1 cellular context compared by ENCODE assay signal in the genomic region with DNA sequence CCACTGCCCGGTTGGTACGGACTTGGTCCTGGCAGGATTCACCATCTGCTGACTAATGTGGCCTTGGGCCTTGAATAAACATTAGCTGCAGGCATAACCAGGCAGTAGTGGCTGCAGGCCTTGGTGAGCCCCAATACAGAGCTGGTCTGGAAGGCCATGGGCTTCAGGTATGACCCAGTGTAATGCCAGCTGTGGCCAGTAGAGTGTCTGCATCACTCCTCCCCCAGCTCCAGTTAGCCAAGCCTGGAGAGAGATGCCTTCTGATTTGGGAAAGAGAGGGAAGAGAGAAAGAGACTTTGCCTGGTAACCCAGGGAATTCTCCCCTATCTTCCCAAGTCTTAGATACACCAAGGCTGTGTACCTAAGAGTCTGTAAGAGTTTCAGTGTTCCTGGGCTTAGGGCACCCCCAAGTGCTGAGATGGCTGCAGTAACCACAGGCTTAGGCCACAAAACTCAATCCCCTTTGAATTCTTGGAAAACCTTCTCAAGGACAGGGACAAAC.
TF ChIP-seq lines count a peak whose summit lies in the region.

No MANE protein-coding gene starts in this region.

TF ChIP-seq in HepG2, 621 proteins besides CTCF, POLR2A, EP300 and RAD21 (continued from another document and continues in another):
- peak; percentile 69 for TF ChIP-seq STAG1 (CRISPR knock-in tag; IDR thresholded peaks at IDR 0.05)
- TF ChIP-seq ZMYM4 (CRISPR knock-in tag; IDR thresholded peaks at IDR 0.05): peak; percentile 34; the same call in 1 of the 2 replicates
- no peak for TF ChIP-seq STAT5B (CRISPR knock-in tag; IDR thresholded peaks at IDR 0.05)
- TF ChIP-seq TFAP4 (IDR thresholded peaks at IDR 0.05; ENCODE audit: borderline replicate concordance, low read depth): no peak
- peak; percentile 70 for TF ChIP-seq ZFY (CRISPR knock-in tag; IDR thresholded peaks at IDR 0.05)
- TF ChIP-seq, protein P1, sequence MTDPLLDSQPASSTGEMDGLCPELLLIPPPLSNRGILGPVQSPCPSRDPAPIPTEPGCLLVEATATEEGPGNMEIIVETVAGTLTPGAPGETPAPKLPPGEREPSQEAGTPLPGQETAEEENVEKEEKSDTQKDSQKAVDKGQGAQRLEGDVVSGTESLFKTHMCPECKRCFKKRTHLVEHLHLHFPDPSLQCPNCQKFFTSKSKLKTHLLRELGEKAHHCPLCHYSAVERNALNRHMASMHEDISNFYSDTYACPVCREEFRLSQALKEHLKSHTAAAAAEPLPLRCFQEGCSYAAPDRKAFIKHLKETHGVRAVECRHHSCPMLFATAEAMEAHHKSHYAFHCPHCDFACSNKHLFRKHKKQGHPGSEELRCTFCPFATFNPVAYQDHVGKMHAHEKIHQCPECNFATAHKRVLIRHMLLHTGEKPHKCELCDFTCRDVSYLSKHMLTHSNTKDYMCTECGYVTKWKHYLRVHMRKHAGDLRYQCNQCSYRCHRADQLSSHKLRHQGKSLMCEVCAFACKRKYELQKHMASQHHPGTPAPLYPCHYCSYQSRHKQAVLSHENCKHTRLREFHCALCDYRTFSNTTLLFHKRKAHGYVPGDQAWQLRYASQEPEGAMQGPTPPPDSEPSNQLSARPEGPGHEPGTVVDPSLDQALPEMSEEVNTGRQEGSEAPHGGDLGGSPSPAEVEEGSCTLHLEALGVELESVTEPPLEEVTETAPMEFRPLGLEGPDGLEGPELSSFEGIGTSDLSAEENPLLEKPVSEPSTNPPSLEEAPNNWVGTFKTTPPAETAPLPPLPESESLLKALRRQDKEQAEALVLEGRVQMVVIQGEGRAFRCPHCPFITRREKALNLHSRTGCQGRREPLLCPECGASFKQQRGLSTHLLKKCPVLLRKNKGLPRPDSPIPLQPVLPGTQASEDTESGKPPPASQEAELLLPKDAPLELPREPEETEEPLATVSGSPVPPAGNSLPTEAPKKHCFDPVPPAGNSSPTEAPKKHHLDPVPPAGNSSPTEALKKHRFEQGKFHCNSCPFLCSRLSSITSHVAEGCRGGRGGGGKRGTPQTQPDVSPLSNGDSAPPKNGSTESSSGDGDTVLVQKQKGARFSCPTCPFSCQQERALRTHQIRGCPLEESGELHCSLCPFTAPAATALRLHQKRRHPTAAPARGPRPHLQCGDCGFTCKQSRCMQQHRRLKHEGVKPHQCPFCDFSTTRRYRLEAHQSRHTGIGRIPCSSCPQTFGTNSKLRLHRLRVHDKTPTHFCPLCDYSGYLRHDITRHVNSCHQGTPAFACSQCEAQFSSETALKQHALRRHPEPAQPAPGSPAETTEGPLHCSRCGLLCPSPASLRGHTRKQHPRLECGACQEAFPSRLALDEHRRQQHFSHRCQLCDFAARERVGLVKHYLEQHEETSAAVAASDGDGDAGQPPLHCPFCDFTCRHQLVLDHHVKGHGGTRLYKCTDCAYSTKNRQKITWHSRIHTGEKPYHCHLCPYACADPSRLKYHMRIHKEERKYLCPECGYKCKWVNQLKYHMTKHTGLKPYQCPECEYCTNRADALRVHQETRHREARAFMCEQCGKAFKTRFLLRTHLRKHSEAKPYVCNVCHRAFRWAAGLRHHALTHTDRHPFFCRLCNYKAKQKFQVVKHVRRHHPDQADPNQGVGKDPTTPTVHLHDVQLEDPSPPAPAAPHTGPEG (CRISPR knock-in tag; IDR thresholded peaks at IDR 0.05): no peak
- no peak for TF ChIP-seq ZFP82 (CRISPR knock-in tag; IDR thresholded peaks at IDR 0.05; ENCODE audit: borderline replicate concordance)
- TF ChIP-seq FOSL2 (CRISPR knock-in tag; IDR thresholded peaks at IDR 0.05): peak; percentile 84
- no peak for TF ChIP-seq SNRNP70 (IDR thresholded peaks at IDR 0.05; ENCODE audit: low read depth, low read length)
- TF ChIP-seq ZNF605 (CRISPR knock-in tag; IDR thresholded peaks at IDR 0.05): 0 out of 2 replicates have a peak, but pooled peaks have one; percentile 28
- peak; percentile 71 for TF ChIP-seq SALL1 (CRISPR knock-in tag; IDR thresholded peaks at IDR 0.05)
- TF ChIP-seq MAFK (conservative IDR thresholded peaks at IDR 0.05 in 1 of 2, IDR thresholded peaks at IDR 0.05 in 1 of 2; ENCODE audit: low read length in 2 of 2): peak in 1 of 2 experiments; percentile 12; a peak in 1 of 4 replicates
- TF ChIP-seq, protein P2, sequence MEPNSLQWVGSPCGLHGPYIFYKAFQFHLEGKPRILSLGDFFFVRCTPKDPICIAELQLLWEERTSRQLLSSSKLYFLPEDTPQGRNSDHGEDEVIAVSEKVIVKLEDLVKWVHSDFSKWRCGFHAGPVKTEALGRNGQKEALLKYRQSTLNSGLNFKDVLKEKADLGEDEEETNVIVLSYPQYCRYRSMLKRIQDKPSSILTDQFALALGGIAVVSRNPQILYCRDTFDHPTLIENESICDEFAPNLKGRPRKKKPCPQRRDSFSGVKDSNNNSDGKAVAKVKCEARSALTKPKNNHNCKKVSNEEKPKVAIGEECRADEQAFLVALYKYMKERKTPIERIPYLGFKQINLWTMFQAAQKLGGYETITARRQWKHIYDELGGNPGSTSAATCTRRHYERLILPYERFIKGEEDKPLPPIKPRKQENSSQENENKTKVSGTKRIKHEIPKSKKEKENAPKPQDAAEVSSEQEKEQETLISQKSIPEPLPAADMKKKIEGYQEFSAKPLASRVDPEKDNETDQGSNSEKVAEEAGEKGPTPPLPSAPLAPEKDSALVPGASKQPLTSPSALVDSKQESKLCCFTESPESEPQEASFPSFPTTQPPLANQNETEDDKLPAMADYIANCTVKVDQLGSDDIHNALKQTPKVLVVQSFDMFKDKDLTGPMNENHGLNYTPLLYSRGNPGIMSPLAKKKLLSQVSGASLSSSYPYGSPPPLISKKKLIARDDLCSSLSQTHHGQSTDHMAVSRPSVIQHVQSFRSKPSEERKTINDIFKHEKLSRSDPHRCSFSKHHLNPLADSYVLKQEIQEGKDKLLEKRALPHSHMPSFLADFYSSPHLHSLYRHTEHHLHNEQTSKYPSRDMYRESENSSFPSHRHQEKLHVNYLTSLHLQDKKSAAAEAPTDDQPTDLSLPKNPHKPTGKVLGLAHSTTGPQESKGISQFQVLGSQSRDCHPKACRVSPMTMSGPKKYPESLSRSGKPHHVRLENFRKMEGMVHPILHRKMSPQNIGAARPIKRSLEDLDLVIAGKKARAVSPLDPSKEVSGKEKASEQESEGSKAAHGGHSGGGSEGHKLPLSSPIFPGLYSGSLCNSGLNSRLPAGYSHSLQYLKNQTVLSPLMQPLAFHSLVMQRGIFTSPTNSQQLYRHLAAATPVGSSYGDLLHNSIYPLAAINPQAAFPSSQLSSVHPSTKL (CRISPR knock-in tag; IDR thresholded peaks at IDR 0.05): peak; percentile 47; the same call in 1 of the 2 replicates
- TF ChIP-seq FOXA3 (CRISPR knock-in tag; IDR thresholded peaks at IDR 0.05): 0 out of 2 replicates have a peak, but pooled peaks have one; percentile 25
- no peak for TF ChIP-seq TCF7L2 (IDR thresholded peaks at IDR 0.05; ENCODE audit: low read depth, low read length)
- TF ChIP-seq ZFX (CRISPR knock-in tag; IDR thresholded peaks at IDR 0.05; ENCODE audit: low read depth): peak; percentile 86
- TF ChIP-seq ZNF251 (CRISPR knock-in tag; IDR thresholded peaks at IDR 0.05): no peak
- no peak for TF ChIP-seq SOX13 (IDR thresholded peaks at IDR 0.05)
- TF ChIP-seq SOX13 (CRISPR knock-in tag; conservative IDR thresholded peaks at IDR 0.05 in 1 of 2, IDR thresholded peaks at IDR 0.05 in 1 of 2): peak in 1 of 2 experiments; percentile 30; a peak in 1 of 4 replicates
- TF ChIP-seq ZNF274 (CRISPR knock-in tag; IDR thresholded peaks at IDR 0.05): no peak
- TF ChIP-seq ZNF598 (CRISPR knock-in tag; IDR thresholded peaks at IDR 0.05; ENCODE audit: borderline replicate concordance): peak; percentile 63; the same call in 1 of the 2 replicates
- TF ChIP-seq CBFB (CRISPR knock-in tag; IDR thresholded peaks at IDR 0.05): no peak
- no peak for TF ChIP-seq KAT8 (CRISPR knock-in tag; IDR thresholded peaks at IDR 0.05)
- 0 out of 2 replicates have a peak, but pooled peaks have one; percentile 24 for TF ChIP-seq SMC3 (IDR thresholded peaks at IDR 0.05; ENCODE audit: low read length)
- TF ChIP-seq DRAP1 (CRISPR knock-in tag; IDR thresholded peaks at IDR 0.05): 0 out of 2 replicates have a peak, but pooled peaks have one; percentile 19
- 0 out of 2 replicates have a peak, but pooled peaks have one; percentile 45 for TF ChIP-seq KDM3A (CRISPR knock-in tag; IDR thresholded peaks at IDR 0.05; ENCODE audit: low read depth)
- no peak for TF ChIP-seq EHMT2 (IDR thresholded peaks at IDR 0.05; ENCODE audit: borderline replicate concordance, low read depth, low read length)
- peak; percentile 11; the same call in 1 of the 2 replicates for TF ChIP-seq RARA (CRISPR knock-in tag; IDR thresholded peaks at IDR 0.05)
- TF ChIP-seq HMGA1 (CRISPR knock-in tag; conservative IDR thresholded peaks at IDR 0.05): no peak
- TF ChIP-seq GLMP (CRISPR knock-in tag; IDR thresholded peaks at IDR 0.05; ENCODE audit: borderline replicate concordance): no peak
- TF ChIP-seq KDM2A (CRISPR knock-in tag; IDR thresholded peaks at IDR 0.05; ENCODE audit: borderline replicate concordance, low read depth): peak; percentile 66
- TF ChIP-seq MAFF (IDR thresholded peaks at IDR 0.05; ENCODE audit: low read depth, low read length): peak; percentile 25; the same call in 1 of the 2 replicates
- TF ChIP-seq, protein P3, sequence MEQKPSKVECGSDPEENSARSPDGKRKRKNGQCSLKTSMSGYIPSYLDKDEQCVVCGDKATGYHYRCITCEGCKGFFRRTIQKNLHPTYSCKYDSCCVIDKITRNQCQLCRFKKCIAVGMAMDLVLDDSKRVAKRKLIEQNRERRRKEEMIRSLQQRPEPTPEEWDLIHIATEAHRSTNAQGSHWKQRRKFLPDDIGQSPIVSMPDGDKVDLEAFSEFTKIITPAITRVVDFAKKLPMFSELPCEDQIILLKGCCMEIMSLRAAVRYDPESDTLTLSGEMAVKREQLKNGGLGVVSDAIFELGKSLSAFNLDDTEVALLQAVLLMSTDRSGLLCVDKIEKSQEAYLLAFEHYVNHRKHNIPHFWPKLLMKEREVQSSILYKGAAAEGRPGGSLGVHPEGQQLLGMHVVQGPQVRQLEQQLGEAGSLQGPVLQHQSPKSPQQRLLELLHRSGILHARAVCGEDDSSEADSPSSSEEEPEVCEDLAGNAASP (CRISPR knock-in tag; IDR thresholded peaks at IDR 0.05; ENCODE audit: borderline replicate concordance): 0 out of 2 replicates have a peak, but pooled peaks have one; percentile 19
- TF ChIP-seq ZSCAN30 (CRISPR knock-in tag; IDR thresholded peaks at IDR 0.05): no peak
- TF ChIP-seq ZSCAN29 (CRISPR knock-in tag; conservative IDR thresholded peaks at IDR 0.05): no peak
- TF ChIP-seq BCL6 (CRISPR knock-in tag; IDR thresholded peaks at IDR 0.05): peak; percentile 65
- TF ChIP-seq, protein P4, sequence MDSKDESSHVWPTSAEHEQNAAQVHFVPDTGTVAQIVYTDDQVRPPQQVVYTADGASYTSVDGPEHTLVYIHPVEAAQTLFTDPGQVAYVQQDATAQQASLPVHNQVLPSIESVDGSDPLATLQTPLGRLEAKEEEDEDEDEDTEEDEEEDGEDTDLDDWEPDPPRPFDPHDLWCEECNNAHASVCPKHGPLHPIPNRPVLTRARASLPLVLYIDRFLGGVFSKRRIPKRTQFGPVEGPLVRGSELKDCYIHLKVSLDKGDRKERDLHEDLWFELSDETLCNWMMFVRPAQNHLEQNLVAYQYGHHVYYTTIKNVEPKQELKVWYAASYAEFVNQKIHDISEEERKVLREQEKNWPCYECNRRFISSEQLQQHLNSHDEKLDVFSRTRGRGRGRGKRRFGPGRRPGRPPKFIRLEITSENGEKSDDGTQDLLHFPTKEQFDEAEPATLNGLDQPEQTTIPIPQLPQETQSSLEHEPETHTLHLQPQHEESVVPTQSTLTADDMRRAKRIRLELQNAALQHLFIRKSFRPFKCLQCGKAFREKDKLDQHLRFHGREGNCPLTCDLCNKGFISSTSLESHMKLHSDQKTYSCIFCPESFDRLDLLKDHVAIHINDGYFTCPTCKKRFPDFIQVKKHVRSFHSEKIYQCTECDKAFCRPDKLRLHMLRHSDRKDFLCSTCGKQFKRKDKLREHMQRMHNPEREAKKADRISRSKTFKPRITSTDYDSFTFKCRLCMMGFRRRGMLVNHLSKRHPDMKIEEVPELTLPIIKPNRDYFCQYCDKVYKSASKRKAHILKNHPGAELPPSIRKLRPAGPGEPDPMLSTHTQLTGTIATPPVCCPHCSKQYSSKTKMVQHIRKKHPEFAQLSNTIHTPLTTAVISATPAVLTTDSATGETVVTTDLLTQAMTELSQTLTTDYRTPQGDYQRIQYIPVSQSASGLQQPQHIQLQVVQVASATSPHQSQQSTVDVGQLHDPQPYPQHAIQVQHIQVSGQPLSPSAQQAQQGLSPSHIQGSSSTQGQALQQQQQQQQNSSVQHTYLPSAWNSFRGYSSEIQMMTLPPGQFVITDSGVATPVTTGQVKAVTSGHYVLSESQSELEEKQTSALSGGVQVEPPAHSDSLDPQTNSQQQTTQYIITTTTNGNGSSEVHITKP (CRISPR knock-in tag; IDR thresholded peaks at IDR 0.05; ENCODE audit: low read depth): peak; percentile 40; the same call in 1 of the 2 replicates
- peak; percentile 35; the same call in 1 of the 2 replicates for TF ChIP-seq SOX5 (CRISPR knock-in tag; IDR thresholded peaks at IDR 0.05; ENCODE audit: borderline replicate concordance)
- TF ChIP-seq ONECUT2 (CRISPR knock-in tag; IDR thresholded peaks at IDR 0.05): no peak
- TF ChIP-seq PITX1 (CRISPR knock-in tag; IDR thresholded peaks at IDR 0.05): no peak
- no peak for TF ChIP-seq ZZZ3 (CRISPR knock-in tag; IDR thresholded peaks at IDR 0.05; ENCODE audit: borderline replicate concordance)
- TF ChIP-seq ZNF577 (CRISPR knock-in tag; IDR thresholded peaks at IDR 0.05; ENCODE audit: borderline replicate concordance, low read depth): no peak
- TF ChIP-seq SMAD3 (CRISPR knock-in tag; IDR thresholded peaks at IDR 0.05): no peak
- no peak for TF ChIP-seq CCDC6 (CRISPR knock-in tag; IDR thresholded peaks at IDR 0.05)
- TF ChIP-seq ZNF556 (CRISPR knock-in tag; IDR thresholded peaks at IDR 0.05; ENCODE audit: borderline replicate concordance): no peak
